ENCODE assay signal across 12 cellular contexts in genomic region chr2:25514043-25514627, GRCh38.
DNase-seq lines count a peak whose midpoint lies in the region; ATAC-seq, FAIRE-seq and TF ChIP-seq lines count a peak whose summit lies in the region.
"Had no signal": no experiment of that assay in that cellular context is flagged by ENCODE, and none has a peak within 500 bp of the region (broad histone marks: within the 10 kb centered on the region; RNA-seq: fewer than 3 reads in every experiment).

No MANE protein-coding gene starts in this region.

- H3K4me1 ChIP-seq in A673 (ENCODE audit: insufficient read depth, low read length, poor library complexity, severe bottlenecking) (peaks cover 34% of the 10 kb centered on the region), GM12878 (ENCODE audit: control insufficient read depth, insufficient read depth, low read length) (peaks cover 18% of the 10 kb centered on the region)
- H3K4me1 ChIP-seq: left ventricle myocardium inferior, right lobe of liver had no signal

- peaks cover 17 to 32% (median 23%) of the 10 kb centered on the region in 3 donors for H3K4me1 Mint-ChIP-seq in IgD-negative memory B cell
- peaks cover 19% of the 10 kb centered on the region for H3K4me1 Mint-ChIP-seq in activated CD4-positive, alpha-beta memory T cell treated with anti-CD3 and anti-CD28 coated beads, Interleukin-2, amount 10 ng/mL, durations not matched to agents 7 days and 5 days

- no peak for TF ChIP-seq EP300 in GM12878 (IDR thresholded peaks at IDR 0.05; ENCODE audit: borderline replicate concordance in 1 of 2, control insufficient read depth in 1 of 2, low read depth in 2 of 2, low read length in 2 of 2)

- no peak overlapping the region for H3K4me3 ChIP-seq in A673 (ENCODE audit: low read depth, low read length, poor library complexity, severe bottlenecking)
- H3K4me3 ChIP-seq in GM12878 = peak overlapping the region; percentile 25; the same call in 1 of the 2 replicates
- H3K4me3 ChIP-seq: left ventricle myocardium inferior, right lobe of liver had no signal

- BruUV-seq in A673 (replicated peaks; lab: Mats Ljungman, UMichigan) (no TSS peak), GM12878 (replicated peaks; lab: Mats Ljungman, UMichigan) (no TSS peak)

- RAD21 ChIA-PET in GM12878 (lab: Charles Lee; ENCODE audit: unreplicated experiment) = interaction anchor here (0.9 kb wide), 1 partner anchor 39 kb away, joined by 3 read pairs; no protein-coding TSS in a partner anchor

- H3K27ac ChIP-seq in A673 (ENCODE audit: low read depth, low read length, poor library complexity, severe bottlenecking) (peak overlapping the region; percentile 37), GM12878 (ENCODE audit: control insufficient read depth, insufficient read depth) (peak overlapping the region; percentile 77)
- H3K27ac ChIP-seq: left ventricle myocardium inferior, right lobe of liver had no signal

- peak overlapping the region in 2 of 4 donors; percentile 81 to 89 for H3K4me3 Mint-ChIP-seq in IgD-negative memory B cell
- no peak overlapping the region for H3K4me3 Mint-ChIP-seq in activated CD4-positive, alpha-beta memory T cell treated with anti-CD3 and anti-CD28 coated beads, Interleukin-2, amount 10 ng/mL, durations not matched to agents 7 days and 5 days
- H3K4me3 Mint-ChIP-seq: nephron progenitor cell had no signal

- H3K9me3 ChIP-seq in A673 (ENCODE audit: low read depth, low read length, poor library complexity, severe bottlenecking) (peaks cover 2% of the 10 kb centered on the region), GM12878 (replicated peaks; ENCODE audit: control insufficient read depth, insufficient read depth, low read length) (no peaks in the 10 kb centered on the region; the same call in 2 of the 3 replicates)
- H3K9me3 ChIP-seq: left ventricle myocardium inferior, right lobe of liver had no signal

- in situ Hi-C loops in GM13977 (cut with MboI; ENCODE audit: low pct_unique_long_range_greater_than_20kb, low sequenced_read_pairs, unreplicated experiment) (no loop called here), GM12878 (cut with MboI) (no loop called here)

- H3K27ac Mint-ChIP-seq in IgD-negative memory B cell = peak overlapping the region in 2 of 3 donors; percentile 64 to 87
- no peak overlapping the region for H3K27ac Mint-ChIP-seq in activated CD4-positive, alpha-beta memory T cell treated with anti-CD3 and anti-CD28 coated beads, Interleukin-2, amount 10 ng/mL, durations not matched to agents 7 days and 5 days
- H3K27ac Mint-ChIP-seq: nephron progenitor cell had no signal

- no peak for DNase-seq in A673 (ENCODE audit: low spot score)
- peak; percentile 38 for DNase-seq in GM13977 (ENCODE audit: low spot score)
- peak; percentile 26 for DNase-seq in GM12878 (ENCODE audit: low read depth, low spot score)
- DNase-seq in activated CD4-positive, alpha-beta memory T cell treated with anti-CD3 and anti-CD28 coated beads, Interleukin-2, amount 10 ng/mL, durations not matched to agents 7 days and 5 days = no peak
- no peak for DNase-seq in anterior cingulate cortex (lab: John Stamatoyannopoulos, UW)
- DNase-seq in C1 segment of cervical spinal cord (lab: John Stamatoyannopoulos, UW) = no peak
- DNase-seq: hypothalamus, left ventricle myocardium inferior, nephron progenitor cell, right lobe of liver had no signal

- POLR2A ChIA-PET in A673 (lab: Charles Lee; ENCODE audit: low non-redundant PET) (no interaction called here), GM12878 (lab: Charles Lee) (interaction anchor here (0.6 to 1.4 kb wide), 4 partner anchors 10 to 231 kb away, joined by 3 to 4 read pairs (median 4); no protein-coding TSS in a partner anchor)
- POLR2A ChIA-PET in activated CD4-positive, alpha-beta memory T cell treated with anti-CD3 and anti-CD28 coated beads, Interleukin-2, amount 10 ng/mL, durations not matched to agents 7 days and 5 days (lab: Charles Lee) = interaction anchor here (1.0 kb wide), 1 partner anchor 152 kb away, joined by 4 read pairs; no protein-coding TSS in a partner anchor

- no peaks in the 10 kb centered on the region for H3K9me3 Mint-ChIP-seq in IgD-negative memory B cell
- H3K9me3 Mint-ChIP-seq in activated CD4-positive, alpha-beta memory T cell treated with anti-CD3 and anti-CD28 coated beads, Interleukin-2, amount 10 ng/mL, durations not matched to agents 7 days and 5 days = no peaks in the 10 kb centered on the region

- WGBS in GM12878 (ENCODE audit: insufficient coverage, insufficient replicate concordance, low lambda C conversion rate, missing lambda C conversion rate) = 28% methylated on average over 3 of the region's 3 CpGs

- H3K36me3 ChIP-seq in A673 (ENCODE audit: insufficient read depth, low read length, poor library complexity, severe bottlenecking) (no peaks in the 10 kb centered on the region), GM12878 (ENCODE audit: control insufficient read depth in 2 of 2, insufficient read depth in 2 of 2, low read length in 1 of 2) (no peaks in the 10 kb centered on the region)
- H3K36me3 ChIP-seq: left ventricle myocardium inferior, right lobe of liver had no signal

- H3K27me3 ChIP-seq in A673 (replicated peaks; ENCODE audit: insufficient read depth, low read depth, low read length, poor library complexity) (no peaks in the 10 kb centered on the region), GM12878 (replicated peaks in 1 of 2; ENCODE audit: control insufficient read depth in 2 of 2, insufficient read depth in 2 of 2, low read length in 1 of 2) (no peaks in the 10 kb centered on the region)
- H3K27me3 ChIP-seq: right lobe of liver had no signal

- no peaks in the 10 kb centered on the region for H4K20me1 ChIP-seq in GM12878 (ENCODE audit: control insufficient read depth, insufficient read depth)

- no peaks in the 10 kb centered on the region for H3K79me2 ChIP-seq in GM12878 (ENCODE audit: control insufficient read depth, insufficient read depth, low read length)

- peaks cover 1% of the 10 kb centered on the region for H3K36me3 Mint-ChIP-seq in IgD-negative memory B cell
- peaks cover 3% of the 10 kb centered on the region for H3K36me3 Mint-ChIP-seq in activated CD4-positive, alpha-beta memory T cell treated with anti-CD3 and anti-CD28 coated beads, Interleukin-2, amount 10 ng/mL, durations not matched to agents 7 days and 5 days (ENCODE audit: low read depth)

- no peak for TF ChIP-seq POLR2A in GM12878 (IDR thresholded peaks at IDR 0.05; ENCODE audit: low read depth, low read length)

- ATAC-seq in GM12878 (peak; percentile 82), GM21619 (IDR thresholded peaks at IDR 0.05; ENCODE audit: unreplicated experiment) (no peak)
- ATAC-seq: right lobe of liver had no signal

- CTCF ChIA-PET in A673 (lab: Charles Lee) = no interaction called here
- CTCF ChIA-PET in GM12878 (lab: Yijun Ruan, JAX) = interaction anchor here (0.7 to 1.6 kb wide), 3 partner anchors 61 to 152 kb away, joined by 3 to 5 read pairs (median 3); no protein-coding TSS in a partner anchor
- CTCF ChIA-PET in activated CD4-positive, alpha-beta memory T cell treated with anti-CD3 and anti-CD28 coated beads, Interleukin-2, amount 10 ng/mL, durations not matched to agents 7 days and 5 days (lab: Charles Lee) = interaction anchor here (0.6 to 2.0 kb wide), 2 partner anchors 152 to 168 kb away, joined by 3 to 5 read pairs; no protein-coding TSS in a partner anchor

- no peak for TF ChIP-seq RAD21 in GM12878 (IDR thresholded peaks at IDR 0.05; ENCODE audit: insufficient read depth, low read depth, low read length)

- H3K9ac ChIP-seq in GM12878 (ENCODE audit: control insufficient read depth, insufficient read depth, low read length) = peak overlapping the region; percentile 44

- intact Hi-C loops in A673 (cut with micrococcal nuclease; ENCODE audit: unreplicated experiment) = no loop called here
- intact Hi-C loops in GM12878 (cut with micrococcal nuclease; ENCODE audit: unreplicated experiment) = no loop called here

- peak; percentile 71 for FAIRE-seq in GM12878 (lab: Jason Lieb, UNC)

- H3K4me2 ChIP-seq in GM12878 (ENCODE audit: control insufficient read depth, insufficient read depth) = peak overlapping the region; percentile 96

- H2AFZ ChIP-seq in GM12878 (ENCODE audit: control insufficient read depth, low read depth, low read length) = peak overlapping the region; percentile 47

- SMC1A ChIA-PET in GM12878 (lab: Charles Lee; ENCODE audit: uncharacterized antibody, unreplicated experiment) = interaction anchor here (0.7 to 2.0 kb wide), 4 partner anchors 17 to 171 kb away, joined by 3 to 4 read pairs (median 3); no protein-coding TSS in a partner anchor

- no peak for TF ChIP-seq CTCF in A673 (conservative IDR thresholded peaks at IDR 0.05; ENCODE audit: low read depth, low read length)
- no peak for TF ChIP-seq CTCF in GM13977 (IDR thresholded peaks at IDR 0.05; ENCODE audit: extremely low read depth, insufficient read depth, missing control alignments)
- TF ChIP-seq CTCF in GM12878 (IDR thresholded peaks at IDR 0.05 in 2 of 3, conservative IDR thresholded peaks at IDR 0.05 in 1 of 3; ENCODE audit: control insufficient read depth in 2 of 3, extremely low read depth in 1 of 3, insufficient read depth in 1 of 3, low read depth in 3 of 3, low read length in 3 of 3) = no peak

- H3K27me3 Mint-ChIP-seq in IgD-negative memory B cell = no peaks in the 10 kb centered on the region
- no peaks in the 10 kb centered on the region for H3K27me3 Mint-ChIP-seq in activated CD4-positive, alpha-beta memory T cell treated with anti-CD3 and anti-CD28 coated beads, Interleukin-2, amount 10 ng/mL, durations not matched to agents 7 days and 5 days

TF ChIP-seq in GM12878, 131 proteins besides CTCF, POLR2A, EP300 and RAD21 (continues in another document):
- TF ChIP-seq E2F8 (IDR thresholded peaks at IDR 0.05; ENCODE audit: low read depth, partially characterized antibody) = no peak
- TF ChIP-seq SMARCA5 (IDR thresholded peaks at IDR 0.05) = 0 out of 2 replicates have a peak, but pooled peaks have one; percentile 23
- TF ChIP-seq CHD1 (IDR thresholded peaks at IDR 0.05; ENCODE audit: low read depth, low read length) = no peak

Comparison
In these comparisons a context has a peak if more than half of its experiments do, and no peak if none do; other contexts are left out.
1. DNase-seq: peak in GM13977 (single experiment) and GM12878 (single experiment); none in A673 (single experiment), activated CD4-positive, alpha-beta memory T cell treated with anti-CD3 and anti-CD28 coated beads, Interleukin-2, amount 10 ng/mL, durations not matched to agents 7 days and 5 days (single experiment), anterior cingulate cortex (0 of 58) and C1 segment of cervical spinal cord (0 of 14).